ENCODE assay signal across 9 cellular contexts in the genomic region with DNA sequence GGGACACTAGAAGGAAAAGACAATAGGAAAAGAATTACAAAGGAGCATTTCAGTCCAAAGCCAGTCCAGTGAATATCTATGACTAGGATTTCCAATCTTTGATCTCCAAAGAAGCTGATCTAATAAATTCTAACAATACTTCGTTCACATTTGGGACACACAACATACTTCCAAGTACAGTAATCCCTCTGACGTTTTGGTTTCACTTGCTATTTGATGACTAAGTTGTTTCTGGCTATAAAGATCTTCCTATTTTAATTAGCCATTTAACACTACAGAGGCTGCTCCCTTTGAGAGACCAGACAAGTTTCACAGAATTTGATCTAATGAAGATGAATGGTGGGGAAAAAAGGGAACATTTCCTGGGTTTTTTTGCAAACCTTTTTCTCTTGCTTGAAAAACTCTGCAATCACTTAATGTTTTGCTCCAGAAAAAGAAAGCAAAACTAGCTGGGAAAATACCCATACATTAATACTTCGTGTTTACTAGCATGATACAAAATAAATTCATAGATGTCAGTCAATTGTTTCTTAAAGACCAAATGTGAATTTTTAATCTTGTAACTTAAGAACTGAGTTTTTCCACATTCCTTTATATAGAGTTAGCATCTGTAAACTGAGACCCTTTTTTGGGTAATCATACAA. TPM values are rescaled to one million over a fixed set of nuclear protein-coding genes. Genes with fewer than 3 reads are reported as not detected.
DNase-seq lines count a peak whose midpoint lies in the region; ATAC-seq and TF ChIP-seq lines count a peak whose summit lies in the region.
"Had no signal": no experiment of that assay in that cellular context is flagged by ENCODE, and none has a peak within 500 bp of the region (broad histone marks: within the 10 kb centered on the region; RNA-seq: fewer than 3 reads in every experiment).

No MANE protein-coding gene starts in this region.

- BruUV-seq in Panc1 (replicated peaks; lab: Mats Ljungman, UMichigan), result TSS peak; percentile 46

- POLR2A ChIA-PET in Panc1 (lab: Charles Lee), result no interaction called here

- H3K4me3 Mint-ChIP-seq in osteocyte (ENCODE audit: unreplicated experiment), result peak overlapping the region; percentile 65
- H3K4me3 Mint-ChIP-seq: neural crest cell had no signal

- no peaks in the 10 kb centered on the region for H3K36me3 Mint-ChIP-seq in osteocyte (ENCODE audit: unreplicated experiment)

- H3K27ac ChIP-seq in Panc1 (ENCODE audit: low read length), result no peak overlapping the region

- no peaks in the 10 kb centered on the region for H3K27me3 Mint-ChIP-seq in osteocyte (ENCODE audit: unreplicated experiment)

- H3K9me3 Mint-ChIP-seq in osteocyte (ENCODE audit: unreplicated experiment), result no peaks in the 10 kb centered on the region
- H3K9me3 Mint-ChIP-seq: neural crest cell had no signal

- H3K36me3 ChIP-seq in Panc1 (ENCODE audit: control insufficient read depth, insufficient read depth, low read length), result peaks cover 20% of the 10 kb centered on the region
- H3K36me3 ChIP-seq: adrenal gland had no signal

- in situ Hi-C loops in Panc1 (cut with HindIII; ENCODE audit: low pct_unique_long_range_greater_than_20kb, low sequenced_read_pairs), result no loop called here

- ATAC-seq in Panc1, result no peak
- no peak for ATAC-seq in HG03457 (IDR thresholded peaks at IDR 0.05; ENCODE audit: unreplicated experiment)
- ATAC-seq in HG03565 (IDR thresholded peaks at IDR 0.05; ENCODE audit: unreplicated experiment), result no peak

- CTCF ChIA-PET in Panc1 (lab: Charles Lee), result no interaction called here

- H3K27me3 ChIP-seq in Panc1 (ENCODE audit: control insufficient read depth, insufficient read depth, low read length), result no peaks in the 10 kb centered on the region
- H3K27me3 ChIP-seq: adrenal gland had no signal

- H3K4me3 ChIP-seq in Panc1 (ENCODE audit: low read depth in 2 of 2, low read length in 2 of 2), result no peak overlapping the region

- DNase-seq in EH (ENCODE audit: low read depth), result peak; percentile 70
- no peak for DNase-seq in Panc1 (ENCODE audit: low read depth, low spot score)
- peak; percentile 75 for DNase-seq in dedifferentiated amniotic fluid mesenchymal stem cell (ENCODE audit: extremely low spot score)
- DNase-seq in osteocyte (ENCODE audit: extremely low spot score, unreplicated experiment), result no peak
- DNase-seq in HK-2 (ENCODE audit: unreplicated experiment), result no peak
- DNase-seq: adrenal gland had no signal

- intact Hi-C loops in Panc1 (cut with micrococcal nuclease; ENCODE audit: unreplicated experiment), result no loop called here

- TF ChIP-seq CTCF in Panc1 (IDR thresholded peaks at IDR 0.05), result no peak
- no peak for TF ChIP-seq CTCF in osteocyte (IDR thresholded peaks at IDR 0.05)

- H3K27ac Mint-ChIP-seq in osteocyte (ENCODE audit: unreplicated experiment), result peak overlapping the region; percentile 77

- H3K4me1 ChIP-seq in Panc1 (ENCODE audit: control insufficient read depth, insufficient read depth, low read length), result no peaks in the 10 kb centered on the region

- H3K4me1 Mint-ChIP-seq in osteocyte (ENCODE audit: unreplicated experiment), result peaks cover 29% of the 10 kb centered on the region

- H3K9me3 ChIP-seq in Panc1 (ENCODE audit: control insufficient read depth, insufficient read depth, low read depth, low read length), result no peaks in the 10 kb centered on the region
- H3K9me3 ChIP-seq: adrenal gland had no signal

RNA-seq across cellular contexts. Expression of gene GLIS1, which starts 27.9 kb away (rescaled TPM):
- total RNA-seq in Panc1 (2021; ENCODE audit: unreplicated experiment) (0.28 TPM), osteocyte (38.0 and 38.3 TPM in 2 replicates)
- polyA plus RNA-seq in Panc1 (2012; ENCODE audit: insufficient read length), result 1.2 TPM
- total RNA-seq: neural crest cell had no signal

Comparison
In these comparisons a context has a peak if more than half of its experiments do, and no peak if none do; other contexts are left out.
1. DNase-seq: peak in EH (single experiment) and dedifferentiated amniotic fluid mesenchymal stem cell (single experiment); none in Panc1 (single experiment), osteocyte (single experiment) and HK-2 (single experiment).
2. RNA of gene GLIS1, which starts 27.9 kb away (total RNA-seq): 38.0 to 38.3 TPM in osteocyte; 0.28 TPM in Panc1 (single experiment); every median in the first group is over 10 times any median in the second.